17 cellular contexts compared by ENCODE assay signal in the genomic region with DNA sequence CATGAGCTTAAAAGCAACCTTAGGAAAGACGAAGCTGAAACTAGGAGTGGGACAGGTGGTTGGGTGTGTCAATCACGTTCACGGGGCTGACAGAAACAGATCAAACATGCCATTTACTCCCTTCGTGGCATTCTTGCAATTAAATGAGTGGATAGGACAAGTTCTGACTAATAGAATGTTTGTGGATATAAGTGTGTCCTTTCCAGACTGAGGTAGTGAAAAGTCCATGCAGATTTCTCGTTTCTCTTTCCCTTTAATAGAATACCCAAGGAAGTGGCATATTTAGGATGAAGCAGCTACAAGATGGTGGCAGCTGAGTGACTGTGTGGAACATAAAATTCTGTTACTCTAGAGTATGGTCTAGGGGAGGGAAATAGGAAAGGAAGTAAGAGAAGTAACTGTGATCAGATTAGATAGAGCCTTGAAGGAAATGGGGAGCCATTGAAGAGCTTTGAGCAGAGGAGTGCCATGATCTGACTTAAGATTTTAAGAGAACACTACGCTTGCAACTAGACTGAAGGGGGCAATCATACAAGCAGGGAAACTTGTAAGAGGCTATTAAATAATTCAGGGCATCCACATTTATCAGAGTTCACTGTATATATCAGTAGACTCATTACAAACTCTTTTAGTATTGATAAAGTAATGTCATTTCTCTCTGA. TPM values are rescaled to one million over a fixed set of nuclear protein-coding genes. Genes with fewer than 3 reads are reported as not detected.
DNase-seq lines count a peak whose midpoint lies in the region; ATAC-seq, FAIRE-seq and TF ChIP-seq lines count a peak whose summit lies in the region.
"Had no signal": no experiment of that assay in that cellular context is flagged by ENCODE, and none has a peak within 500 bp of the region (broad histone marks: within the 10 kb centered on the region; RNA-seq: fewer than 3 reads in every experiment).

No MANE protein-coding gene starts in this region.

- peak overlapping the region; percentile 17 for H3K4me2 ChIP-seq in OCI-LY3 (ENCODE audit: low read length)

- no peaks in the 10 kb centered on the region for H3K36me3 ChIP-seq in OCI-LY3 (replicated peaks; ENCODE audit: low read depth, low read length)

- H3K27ac ChIP-seq in OCI-LY3 (ENCODE audit: low read length), result no peak overlapping the region

- no peak for DNase-seq in GM12892 (ENCODE audit: insufficient read length)
- no peak for DNase-seq in progenitor cell of endocrine pancreas (ENCODE audit: low spot score, unreplicated experiment)
- no peak for DNase-seq in NCI-H1105 treated with DMSO at 0.1 percent for 48 hours (lab: John Stamatoyannopoulos, UW)
- no peak for DNase-seq in CD1c-positive myeloid dendritic cell (ENCODE audit: extremely low spot score)
- no peak for DNase-seq in left cardiac atrium
- DNase-seq in cerebellar cortex (ENCODE audit: low spot score), result no peak
- DNase-seq: activated CD4-positive, alpha-beta T cell treated with anti-CD3 and anti-CD28 coated beads, Interleukin-2, amount 50 U/mL, for 1 hour; activated effector memory CD4-positive, alpha-beta T cell treated with Interleukin-2 at 50 U/mL for 16 hours; endodermal cell; glutamatergic neuron; left ventricle myocardium superior; stimulated activated CD4-positive, alpha-beta T cell treated with anti-CD3 and anti-CD28 coated beads, Interleukin-1b, Interleukin-23, amount 100 ng/mL, for 48 hours; T-helper 9 cell had no signal

- H3K9me3 ChIP-seq in OCI-LY3 (ENCODE audit: insufficient read depth, low read length), result no peaks in the 10 kb centered on the region

- H3K4me1 Mint-ChIP-seq in progenitor cell of endocrine pancreas (ENCODE audit: low read depth), result peaks cover 22% of the 10 kb centered on the region
- H3K4me1 Mint-ChIP-seq: B cell had no signal

- TF ChIP-seq CTCF in OCI-LY3 (IDR thresholded peaks at IDR 0.05; ENCODE audit: low read depth, low read length), result no peak
- no peak for TF ChIP-seq CTCF in progenitor cell of endocrine pancreas (IDR thresholded peaks at IDR 0.05; ENCODE audit: unreplicated experiment)

- intact Hi-C loops in left cardiac atrium (cut with DNase I), result loop anchor here (5.0 to 10.0 kb wide), 2 partner anchors 66 to 69 kb away; no protein-coding TSS in a partner anchor

- H3K9ac ChIP-seq in OCI-LY3 (ENCODE audit: low read length), result no peak overlapping the region

- no peaks in the 10 kb centered on the region for H4K20me1 ChIP-seq in OCI-LY3 (ENCODE audit: insufficient read depth, low read length)

- H3K27me3 ChIP-seq in OCI-LY3 (ENCODE audit: low read depth, low read length), result no peaks in the 10 kb centered on the region

- TF ChIP-seq POLR2A in GM12892 (IDR thresholded peaks at IDR 0.05; ENCODE audit: low read depth, low read length), result no peak

- peak overlapping the region; percentile 55 for H2AFZ ChIP-seq in OCI-LY3 (ENCODE audit: low read depth, low read length)

- H3K27me3 Mint-ChIP-seq in progenitor cell of endocrine pancreas, result no peaks in the 10 kb centered on the region
- H3K27me3 Mint-ChIP-seq: B cell had no signal

- H3K79me2 ChIP-seq in OCI-LY3 (ENCODE audit: low read length), result no peaks in the 10 kb centered on the region

- no peaks in the 10 kb centered on the region for H3K36me3 Mint-ChIP-seq in progenitor cell of endocrine pancreas (ENCODE audit: insufficient read depth)

- FAIRE-seq in GM12892 (lab: Jason Lieb, UNC), result peak; percentile 24

- H3K9me3 Mint-ChIP-seq in progenitor cell of endocrine pancreas (ENCODE audit: low read depth), result peaks cover 3% of the 10 kb centered on the region

- H3K4me3 ChIP-seq in OCI-LY3 (ENCODE audit: low read length), result 0 out of 2 replicates have a peak overlapping the region, but pooled peaks have one; percentile 5

- H3K4me1 ChIP-seq in OCI-LY3 (ENCODE audit: low read length), result no peaks in the 10 kb centered on the region

- H3K4me3 Mint-ChIP-seq in progenitor cell of endocrine pancreas (ENCODE audit: low read depth), result no peak overlapping the region
- H3K4me3 Mint-ChIP-seq: B cell, endodermal cell had no signal

- peak; percentile 57 for ATAC-seq in esophagus mucosa
- no peak for ATAC-seq in left cardiac atrium

- H3K27ac Mint-ChIP-seq in progenitor cell of endocrine pancreas, result peak overlapping the region; percentile 93
- H3K27ac Mint-ChIP-seq: B cell had no signal

RNA-seq across cellular contexts. Expression of a gene that starts 46.3 kb away (rescaled TPM):
- 1.6 TPM for polyA plus RNA-seq in GM12892 (2012; ENCODE audit: missing spikeins)
- total RNA-seq in esophagus mucosa (not detected), progenitor cell of endocrine pancreas (not detected in 2 replicates), left cardiac atrium (not detected)
- total RNA-seq: B cell, left ventricle myocardium superior, osteoblast had no signal

RNA-seq across cellular contexts. Expression of a gene that starts 49.9 kb away (rescaled TPM):
- polyA plus RNA-seq in GM12892 (2012; ENCODE audit: missing spikeins), result 3.2 TPM
- total RNA-seq in esophagus mucosa (31.2 TPM), progenitor cell of endocrine pancreas (38.0 and 38.2 TPM in 2 replicates), left cardiac atrium (10 to 100 TPM; 25.1 to 26.8 TPM)
